ENCODE assay signal across 8 cellular contexts in the genomic region with DNA sequence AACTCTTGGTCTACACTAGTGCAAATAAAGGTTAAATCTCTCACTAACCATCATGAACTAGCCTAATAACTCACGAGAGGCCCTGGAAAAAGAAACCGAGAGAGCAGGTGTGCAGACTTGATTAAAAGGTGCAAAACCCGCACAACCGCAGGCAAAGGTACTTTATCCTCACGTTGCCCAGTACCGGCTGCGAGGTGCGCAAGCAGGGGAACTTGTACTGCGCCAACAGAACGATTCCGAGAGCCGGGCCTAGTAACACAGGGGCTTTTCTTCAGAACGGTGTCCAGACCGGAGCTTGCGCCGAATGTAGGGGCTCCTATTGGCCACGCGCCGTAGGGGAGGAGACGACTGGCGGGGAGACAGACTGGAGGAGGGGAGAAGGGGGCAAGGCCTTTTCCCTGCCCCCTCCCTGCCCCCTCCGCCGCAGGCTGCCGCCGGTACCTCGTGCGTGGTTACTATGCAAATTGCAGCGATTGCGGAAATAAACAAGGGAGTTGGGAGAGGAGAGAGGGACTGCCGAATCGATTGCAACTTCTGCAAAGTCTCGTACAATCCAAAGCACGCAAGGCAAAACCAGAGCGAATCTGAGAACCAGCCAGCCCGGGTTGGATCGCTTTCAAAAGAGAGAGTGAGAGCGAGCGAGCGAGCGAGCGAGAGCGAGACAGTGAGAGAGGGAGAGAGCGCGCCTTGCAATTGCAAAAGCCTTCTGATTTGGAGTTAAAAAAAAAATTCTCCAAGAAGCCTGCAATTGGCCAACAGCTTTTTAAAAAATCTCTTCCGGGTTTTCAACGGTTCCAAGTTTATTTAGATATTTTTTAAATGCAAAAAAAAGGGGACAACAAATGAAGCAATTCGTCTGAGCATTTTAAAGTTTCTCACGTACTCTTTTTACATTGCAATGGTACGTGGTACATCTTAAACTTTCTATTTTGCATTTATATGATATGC. TPM values are rescaled to one million over a fixed set of nuclear protein-coding genes. Genes with fewer than 3 reads are reported as not detected.
DNase-seq lines count a peak whose midpoint lies in the region; FAIRE-seq and TF ChIP-seq lines count a peak whose summit lies in the region.

No MANE protein-coding gene starts in this region.

- H3K4me1 Mint-ChIP-seq in neural crest cell, result peaks cover 46% of the 10 kb centered on the region

- peak overlapping the region; percentile 59 for H3K4me3 ChIP-seq in fibroblast of villous mesenchyme (ENCODE audit: low read depth, low read length)

- FAIRE-seq in RCC 7860 (lab: Jason Lieb, UNC), result peak; percentile 26

- no peaks in the 10 kb centered on the region for H3K36me3 Mint-ChIP-seq in neural crest cell (ENCODE audit: low read depth)

- no peaks in the 10 kb centered on the region for H3K9me3 Mint-ChIP-seq in neural crest cell

- TF ChIP-seq CTCF in fibroblast of villous mesenchyme (IDR thresholded peaks at IDR 0.05; ENCODE audit: insufficient read depth, low read depth, low read length) (no peak), neural crest cell (conservative IDR thresholded peaks at IDR 0.05) (no peak)

- H3K27ac Mint-ChIP-seq in neural crest cell (ENCODE audit: unreplicated experiment), result peak overlapping the region; percentile 94

- peak overlapping the region; percentile 91 for H3K4me3 Mint-ChIP-seq in neural crest cell

- H3K27me3 Mint-ChIP-seq in neural crest cell (ENCODE audit: low read depth), result peaks cover 42% of the 10 kb centered on the region

- peak; percentile 99 for DNase-seq in DMS53 (lab: John Stamatoyannopoulos, UW)
- DNase-seq in H4 (ENCODE audit: low spot score), result peak; percentile 83
- DNase-seq in LHCN-M2 (ENCODE audit: low read depth), result peak; percentile 85
- peak; percentile 61 for DNase-seq in RCC 7860 (ENCODE audit: low spot score)
- peak; percentile 89 for DNase-seq in activated effector memory CD4-positive, alpha-beta T cell treated with anti-CD3 and anti-CD28 coated beads, Interleukin-2, amount 50 U/mL, for 16 hours
- peak; percentile 92 for DNase-seq in fibroblast of villous mesenchyme (ENCODE audit: low read depth)
- peak; percentile 76 for DNase-seq in neural crest cell (ENCODE audit: low read depth, low spot score)
- peak; percentile 66 for DNase-seq in stromal cell of bone marrow (ENCODE audit: low read depth)

RNA-seq across cellular contexts. Expression of a gene that starts 5.4 kb away (rescaled TPM):
- total RNA-seq in H4 (2014; rRNA removed; shearing (Covaris generic)), result 3.9 and 7.4 TPM in 2 replicates
- total RNA-seq in LHCN-M2 (2014; rRNA removed) (2.2 and 4.6 TPM in 2 replicates), fibroblast of villous mesenchyme (4.8 and 10.4 TPM in 2 replicates), neural crest cell (2.2 and 3.4 TPM in 2 replicates)
- polyA plus RNA-seq in LHCN-M2 (2012), result 0.69 TPM

Comparison
In these comparisons a context has a peak if more than half of its experiments do, and no peak if none do; other contexts are left out.
1. Peak in every context shown above with its lines: DNase-seq and H3K4me3 ChIP-seq.